Comparison of ENCODE assay signal across 8 cellular contexts in the genomic region with DNA sequence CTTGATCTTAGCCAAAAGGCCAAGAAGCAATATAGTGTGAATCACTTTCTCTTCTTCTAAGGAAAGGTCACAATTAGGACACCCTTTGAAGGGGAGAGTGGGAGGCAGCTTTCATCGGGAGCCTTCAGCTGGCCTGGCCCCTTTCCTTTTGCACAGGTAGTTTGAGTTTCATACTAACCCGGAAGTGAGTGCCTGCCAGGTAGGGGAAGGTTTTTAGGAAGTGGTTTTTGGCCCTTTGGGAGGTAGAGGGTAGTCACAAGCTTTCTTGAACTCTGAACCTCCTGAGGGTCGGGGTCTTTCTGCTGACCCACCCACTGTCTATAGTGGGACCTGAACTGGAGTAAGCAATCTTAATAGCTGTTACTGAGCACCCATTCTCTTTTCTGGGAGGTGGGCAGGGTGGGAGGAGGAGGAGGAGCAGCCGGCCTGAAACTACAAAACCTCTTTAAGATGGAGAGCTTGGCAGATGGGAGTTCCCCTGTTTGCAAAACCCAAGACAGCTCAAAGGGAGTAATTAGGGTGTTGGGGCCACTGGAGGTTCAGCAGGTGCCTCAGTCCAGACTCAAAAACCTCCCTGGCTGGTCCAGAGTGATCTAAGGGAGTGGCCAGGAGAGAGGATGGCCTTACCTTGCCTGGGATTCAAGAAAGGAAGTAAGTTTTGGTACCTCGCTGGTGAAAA. TPM values are rescaled to one million over a fixed set of nuclear protein-coding genes. Genes with fewer than 3 reads are reported as not detected.
DNase-seq lines count a peak whose midpoint lies in the region; ATAC-seq and TF ChIP-seq lines count a peak whose summit lies in the region.

No MANE protein-coding gene starts in this region.

- TF ChIP-seq POLR2A in NB4 (IDR thresholded peaks at IDR 0.05; ENCODE audit: extremely low read depth, insufficient read length) (no peak), vagina (IDR thresholded peaks at IDR 0.05) (no peak)

- POLR2A ChIA-PET in CD8-positive, alpha-beta T cell (lab: Charles Lee) = interaction anchor here (0.7 to 1.6 kb wide), 2 partner anchors 47 to 97 kb away, joined by 3 read pairs; a partner anchor contains a TSS

- CTCF ChIA-PET in CD8-positive, alpha-beta T cell (lab: Charles Lee) = no interaction called here

- peaks cover 64% of the 10 kb centered on the region for H3K4me1 ChIP-seq in CD8-positive, alpha-beta T cell (ENCODE audit: insufficient read depth, low read length)
- H3K4me1 ChIP-seq in aorta (ENCODE audit: control insufficient read depth in 1 of 2, insufficient read depth in 2 of 2, low read length in 2 of 2) (peaks cover 3 to 5% of the 10 kb centered on the region in 2 donors), vagina (peaks cover 86% of the 10 kb centered on the region), tibial artery (peaks cover 0 to 88% (median 46%) of the 10 kb centered on the region in 4 donors)

- H3K27me3 Mint-ChIP-seq in CD8-positive, alpha-beta T cell (ENCODE audit: low read depth) = no peaks in the 10 kb centered on the region

- H3K9me3 Mint-ChIP-seq in CD8-positive, alpha-beta T cell = no peaks in the 10 kb centered on the region

- 64 to 69% methylated on average over 5 of the region's 5 CpGs for WGBS in aorta, 2 donors

- peak in 2 of 7 experiments; percentile 11 to 18 for DNase-seq in CD8-positive, alpha-beta T cell
- DNase-seq in NB4 (ENCODE audit: low read depth) = peak; percentile 35
- DNase-seq in aorta = no peak
- DNase-seq in vagina (ENCODE audit: extremely low spot score in 2 of 2) = no peak
- no peak for DNase-seq in tibial artery

- H3K4me1 Mint-ChIP-seq in CD8-positive, alpha-beta T cell (ENCODE audit: low read depth) = peaks cover 72% of the 10 kb centered on the region

- ATAC-seq in CD8-positive, alpha-beta T cell = peak; percentile 19
- ATAC-seq in GM21526 (IDR thresholded peaks at IDR 0.05; ENCODE audit: low FRiP score, unreplicated experiment) (peak; percentile 36), esophagus mucosa (peak; percentile 42), GM21390 (IDR thresholded peaks at IDR 0.05; ENCODE audit: unreplicated experiment) (no peak), aorta (ENCODE audit: low FRiP score) (no peak)

- no peaks in the 10 kb centered on the region for H3K27me3 ChIP-seq in CD8-positive, alpha-beta T cell (ENCODE audit: insufficient read depth, low read length)
- H3K27me3 ChIP-seq in aorta (ENCODE audit: control insufficient read depth in 1 of 2, insufficient read depth in 2 of 2, low read length in 1 of 2) = no peaks in the 10 kb centered on the region
- no peaks in the 10 kb centered on the region for H3K27me3 ChIP-seq in vagina
- H3K27me3 ChIP-seq in tibial artery = no peaks in the 10 kb centered on the region

- H3K27ac ChIP-seq in CD8-positive, alpha-beta T cell (ENCODE audit: low read depth, low read length) = no peak overlapping the region
- no peak overlapping the region for H3K27ac ChIP-seq in aorta (ENCODE audit: low read depth in 1 of 2, low read length in 2 of 2)
- no peak overlapping the region for H3K27ac ChIP-seq in vagina
- no peak overlapping the region for H3K27ac ChIP-seq in tibial artery

- TF ChIP-seq CTCF in CD8-positive, alpha-beta T cell (IDR thresholded peaks at IDR 0.05) = no peak
- TF ChIP-seq CTCF in NB4 (IDR thresholded peaks at IDR 0.05; ENCODE audit: low read depth, low read length) (no peak), vagina (IDR thresholded peaks at IDR 0.05) (no peak), tibial artery (IDR thresholded peaks at IDR 0.05) (no peak)

- peak overlapping the region; percentile 56 for H3K4me3 Mint-ChIP-seq in CD8-positive, alpha-beta T cell

- H3K9me3 ChIP-seq in CD8-positive, alpha-beta T cell (ENCODE audit: low read length) = no peaks in the 10 kb centered on the region
- no peaks in the 10 kb centered on the region for H3K9me3 ChIP-seq in aorta (ENCODE audit: control insufficient read depth, low read length)
- no peaks in the 10 kb centered on the region for H3K9me3 ChIP-seq in vagina
- H3K9me3 ChIP-seq in tibial artery = no peaks in the 10 kb centered on the region

- H3K4me3 ChIP-seq in CD8-positive, alpha-beta T cell (ENCODE audit: low read depth, low read length) = peak overlapping the region; percentile 4
- H3K4me3 ChIP-seq in NB4 (ENCODE audit: low read depth, low read length) (peak overlapping the region; percentile 62), aorta (ENCODE audit: low read length in 2 of 2) (no peak overlapping the region), vagina (no peak overlapping the region), tibial artery (no peak overlapping the region)

- H3K36me3 ChIP-seq in CD8-positive, alpha-beta T cell (ENCODE audit: insufficient read depth, low read length) = no peaks in the 10 kb centered on the region
- H3K36me3 ChIP-seq in aorta (ENCODE audit: control insufficient read depth in 1 of 2, insufficient read depth in 2 of 2, low read length in 1 of 2) = no peaks in the 10 kb centered on the region
- no peaks in the 10 kb centered on the region for H3K36me3 ChIP-seq in vagina
- H3K36me3 ChIP-seq in tibial artery = no peaks in the 10 kb centered on the region

- intact Hi-C loops in CD8-positive, alpha-beta T cell (cut with DNase I, micrococcal nuclease) = no loop called here
- intact Hi-C loops in aorta (cut with DNase I) (loop anchor here in 1 of 2 donors (5.0 kb wide), 1 partner anchor 96 kb away; a partner anchor contains a TSS), vagina (cut with DNase I) (no loop called here), tibial artery (cut with DNase I; ENCODE audit: low total_unique reads) (no loop called here)

- peaks cover 15% of the 10 kb centered on the region for H3K36me3 Mint-ChIP-seq in CD8-positive, alpha-beta T cell

- peak overlapping the region; percentile 92 for H3K27ac Mint-ChIP-seq in CD8-positive, alpha-beta T cell

RNA-seq across cellular contexts. Expression of a gene that starts 6.0 kb away (rescaled TPM):
- 10 to 100 TPM; 70.4 to 80.5 TPM for total RNA-seq in CD8-positive, alpha-beta T cell
- total RNA-seq in esophagus mucosa = 144 TPM
- 100 to 1,000 TPM; 126 to 142 TPM for total RNA-seq in aorta
- polyA plus RNA-seq in aorta = 10 to 100 TPM; 15.4 to 22.8 TPM
- total RNA-seq in vagina = 98.0 TPM

Comparison
In these comparisons a context has a peak if more than half of its experiments do, and no peak if none do; other contexts are left out.
1. ATAC-seq: peak in CD8-positive, alpha-beta T cell (single experiment), GM21526 (single experiment) and esophagus mucosa (single experiment); none in GM21390 (single experiment) and aorta (single experiment).
2. H3K4me3 ChIP-seq: peak in CD8-positive, alpha-beta T cell (single experiment) and NB4 (single experiment); none in aorta (0 of 2), vagina (0 of 2) and tibial artery (0 of 2).